20 cellular contexts compared by ENCODE assay signal in genomic region chrX:119247702-119248101, GRCh38. TPM values are rescaled to one million over a fixed set of nuclear protein-coding genes. Genes with fewer than 3 reads are reported as not detected.
DNase-seq lines count a peak whose midpoint lies in the region; ATAC-seq, FAIRE-seq and TF ChIP-seq lines count a peak whose summit lies in the region.
"Had no signal": no experiment of that assay in that cellular context is flagged by ENCODE, and none has a peak within 500 bp of the region (broad histone marks: within the 10 kb centered on the region; RNA-seq: fewer than 3 reads in every experiment).

No MANE protein-coding gene starts in this region.

- H3K4me1 Mint-ChIP-seq in activated CD8-positive, alpha-beta T cell treated with anti-CD3 and anti-CD28 coated beads for 36 hours (ENCODE audit: low read depth) = peaks cover 3% of the 10 kb centered on the region
- H3K4me1 Mint-ChIP-seq in activated CD8-positive, alpha-beta T cell treated with anti-CD3 and anti-CD28 coated beads, Interleukin-2, amount 10 ng/mL, durations not matched to agents 7 days and 5 days (ENCODE audit: low read depth) = peaks cover 2% of the 10 kb centered on the region
- H3K4me1 Mint-ChIP-seq in activated naive CD4-positive, alpha-beta T cell treated with anti-CD3 and anti-CD28 coated beads for 36 hours (ENCODE audit: low read depth) = peaks cover 3% of the 10 kb centered on the region
- H3K4me1 Mint-ChIP-seq: B cell had no signal

- CTCF ChIA-PET in activated CD8-positive, alpha-beta T cell treated with anti-CD3 and anti-CD28 coated beads for 36 hours (lab: Charles Lee) = interaction anchor here (1.1 to 1.8 kb wide), 2 partner anchors 10 to 18 kb away, joined by 5 to 6 read pairs; no protein-coding TSS in a partner anchor
- CTCF ChIA-PET in activated CD8-positive, alpha-beta T cell treated with anti-CD3 and anti-CD28 coated beads, Interleukin-2, amount 10 ng/mL, durations not matched to agents 7 days and 5 days (lab: Charles Lee) = no interaction called here
- CTCF ChIA-PET in activated naive CD4-positive, alpha-beta T cell treated with anti-CD3 and anti-CD28 coated beads for 36 hours (lab: Charles Lee) = no interaction called here

- H3K4me3 Mint-ChIP-seq in activated CD8-positive, alpha-beta T cell treated with anti-CD3 and anti-CD28 coated beads for 36 hours = no peak overlapping the region
- H3K4me3 Mint-ChIP-seq in activated CD8-positive, alpha-beta T cell treated with anti-CD3 and anti-CD28 coated beads, Interleukin-2, amount 10 ng/mL, durations not matched to agents 7 days and 5 days = no peak overlapping the region
- H3K4me3 Mint-ChIP-seq in activated naive CD4-positive, alpha-beta T cell treated with anti-CD3 and anti-CD28 coated beads for 36 hours = no peak overlapping the region
- H3K4me3 Mint-ChIP-seq: B cell; CD4-positive, alpha-beta T cell; CD8-positive, alpha-beta T cell had no signal

- H3K27me3 Mint-ChIP-seq in activated CD8-positive, alpha-beta T cell treated with anti-CD3 and anti-CD28 coated beads for 36 hours = no peaks in the 10 kb centered on the region
- no peaks in the 10 kb centered on the region for H3K27me3 Mint-ChIP-seq in activated CD8-positive, alpha-beta T cell treated with anti-CD3 and anti-CD28 coated beads, Interleukin-2, amount 10 ng/mL, durations not matched to agents 7 days and 5 days (ENCODE audit: low read depth)
- no peaks in the 10 kb centered on the region for H3K27me3 Mint-ChIP-seq in activated naive CD4-positive, alpha-beta T cell treated with anti-CD3 and anti-CD28 coated beads for 36 hours (ENCODE audit: low read depth)
- H3K27me3 Mint-ChIP-seq: B cell; CD4-positive, alpha-beta T cell had no signal

- no peak for TF ChIP-seq CTCF in activated CD8-positive, alpha-beta T cell treated with anti-CD3 and anti-CD28 coated beads for 36 hours (IDR thresholded peaks at IDR 0.05)

- ATAC-seq in activated CD8-positive, alpha-beta T cell treated with anti-CD3 and anti-CD28 coated beads for 36 hours = peak; percentile 37
- no peak for ATAC-seq in activated CD8-positive, alpha-beta T cell treated with anti-CD3 and anti-CD28 coated beads, Interleukin-2, amount 10 ng/mL, durations not matched to agents 7 days and 5 days
- ATAC-seq in HG02973 (IDR thresholded peaks at IDR 0.05; ENCODE audit: unreplicated experiment) = no peak
- ATAC-seq: A549; CD8-positive, alpha-beta T cell had no signal

- H3K36me3 Mint-ChIP-seq in activated CD8-positive, alpha-beta T cell treated with anti-CD3 and anti-CD28 coated beads for 36 hours (ENCODE audit: low read depth) = peaks cover 10% of the 10 kb centered on the region
- H3K36me3 Mint-ChIP-seq in activated CD8-positive, alpha-beta T cell treated with anti-CD3 and anti-CD28 coated beads, Interleukin-2, amount 10 ng/mL, durations not matched to agents 7 days and 5 days (ENCODE audit: low read depth) = peaks cover 24% of the 10 kb centered on the region
- H3K36me3 Mint-ChIP-seq in activated naive CD4-positive, alpha-beta T cell treated with anti-CD3 and anti-CD28 coated beads for 36 hours (ENCODE audit: low read depth) = peaks cover 4% of the 10 kb centered on the region

- no peak overlapping the region for H3K27ac Mint-ChIP-seq in activated CD8-positive, alpha-beta T cell treated with anti-CD3 and anti-CD28 coated beads for 36 hours
- H3K27ac Mint-ChIP-seq in activated CD8-positive, alpha-beta T cell treated with anti-CD3 and anti-CD28 coated beads, Interleukin-2, amount 10 ng/mL, durations not matched to agents 7 days and 5 days = no peak overlapping the region
- H3K27ac Mint-ChIP-seq in activated naive CD4-positive, alpha-beta T cell treated with anti-CD3 and anti-CD28 coated beads for 36 hours = no peak overlapping the region
- H3K27ac Mint-ChIP-seq: B cell; CD4-positive, alpha-beta T cell; CD8-positive, alpha-beta T cell had no signal

- POLR2A ChIA-PET in activated CD8-positive, alpha-beta T cell treated with anti-CD3 and anti-CD28 coated beads for 36 hours (lab: Charles Lee) = interaction anchor here (1.0 kb wide), 1 partner anchor 10 kb away, joined by 5 read pairs; no protein-coding TSS in a partner anchor
- POLR2A ChIA-PET in activated CD8-positive, alpha-beta T cell treated with anti-CD3 and anti-CD28 coated beads, Interleukin-2, amount 10 ng/mL, durations not matched to agents 7 days and 5 days (lab: Charles Lee) = no interaction called here

- peak; percentile 41 for FAIRE-seq in GM12891 (lab: Jason Lieb, UNC)
- FAIRE-seq: D721Med, GM12892, GM18507 had no signal

- no peaks in the 10 kb centered on the region for H3K9me3 Mint-ChIP-seq in activated CD8-positive, alpha-beta T cell treated with anti-CD3 and anti-CD28 coated beads for 36 hours
- H3K9me3 Mint-ChIP-seq in activated CD8-positive, alpha-beta T cell treated with anti-CD3 and anti-CD28 coated beads, Interleukin-2, amount 10 ng/mL, durations not matched to agents 7 days and 5 days (ENCODE audit: insufficient read depth) = no peaks in the 10 kb centered on the region
- no peaks in the 10 kb centered on the region for H3K9me3 Mint-ChIP-seq in activated naive CD4-positive, alpha-beta T cell treated with anti-CD3 and anti-CD28 coated beads for 36 hours
- H3K9me3 Mint-ChIP-seq: CD4-positive, alpha-beta T cell; CD8-positive, alpha-beta T cell had no signal

- no peak for TF ChIP-seq POLR2A in GM12891 (IDR thresholded peaks at IDR 0.05; ENCODE audit: low read depth, low read length)

- intact Hi-C loops in activated CD8-positive, alpha-beta T cell treated with anti-CD3 and anti-CD28 coated beads for 36 hours (cut with micrococcal nuclease) = no loop called here
- intact Hi-C loops in activated naive CD4-positive, alpha-beta T cell treated with anti-CD3 and anti-CD28 coated beads for 36 hours (cut with micrococcal nuclease) = no loop called here

- DNase-seq in NCI-H82 (lab: John Stamatoyannopoulos, UW) = peak; percentile 3
- DNase-seq in NCI-H82 treated with DMSO at 0.1 percent for 48 hours (lab: John Stamatoyannopoulos, UW; ENCODE audit: unreplicated experiment) = no peak
- no peak for DNase-seq in activated CD8-positive, alpha-beta T cell treated with anti-CD3 and anti-CD28 coated beads for 36 hours
- DNase-seq in activated CD8-positive, alpha-beta T cell treated with anti-CD3 and anti-CD28 coated beads, Interleukin-2, amount 10 ng/mL, durations not matched to agents 7 days and 5 days = no peak
- DNase-seq in activated naive CD4-positive, alpha-beta T cell treated with anti-CD3 and anti-CD28 coated beads for 36 hours = peak; percentile 6
- no peak for DNase-seq in activated naive CD4-positive, alpha-beta T cell treated with anti-CD3 and anti-CD28 coated beads, Interleukin-2, amount 50 U/mL, for 16 hours
- no peak for DNase-seq in GM12891 (ENCODE audit: insufficient read length, low spot score)
- DNase-seq: AML-193; Caco-2; Calu3; CD4-positive, alpha-beta T cell; CD8-positive, alpha-beta T cell; DMS79 treated with DMSO at 0.1 percent for 48 hours; GF-D8 had no signal

TF ChIP-seq in GM12891, 5 proteins besides CTCF, POLR2A, EP300 and RAD21:
- TF ChIP-seq SPI1 (IDR thresholded peaks at IDR 0.05; ENCODE audit: low read depth, low read length) = no peak
- TF ChIP-seq PAX5 (IDR thresholded peaks at IDR 0.05; ENCODE audit: insufficient read depth, low read length, severe bottlenecking) = no peak
- TF ChIP-seq POU2F2 (IDR thresholded peaks at IDR 0.05; ENCODE audit: low read depth, low read length) = no peak
- no peak for TF ChIP-seq TAF1 (IDR thresholded peaks at IDR 0.05; ENCODE audit: low read depth, low read length)
- no peak for TF ChIP-seq POLR2AphosphoS5 (IDR thresholded peaks at IDR 0.05; ENCODE audit: low read depth, low read length)
TF ChIP-seq in GM12891: peak in this region for 0.

RNA-seq across cellular contexts. Expression of gene PGRMC1, which starts 11.6 kb away (rescaled TPM):
- 10 to 100 TPM; 36.8 to 37.1 TPM for total RNA-seq in activated CD8-positive, alpha-beta T cell treated with anti-CD3 and anti-CD28 coated beads for 36 hours
- 10 to 100 TPM; 28.7 to 30.3 TPM for total RNA-seq in activated CD8-positive, alpha-beta T cell treated with anti-CD3 and anti-CD28 coated beads, Interleukin-2, amount 10 ng/mL, durations not matched to agents 7 days and 5 days
- 10 to 100 TPM; 26.3 to 27.0 TPM for total RNA-seq in activated naive CD4-positive, alpha-beta T cell treated with anti-CD3 and anti-CD28 coated beads for 36 hours
- 18.5 TPM for polyA plus RNA-seq in GM12891 (2012; ENCODE audit: low read depth, missing spikeins)

Comparison
In these comparisons a context has a peak if more than half of its experiments do, and no peak if none do; other contexts are left out.
1. DNase-seq: peak in NCI-H82 (single experiment) and activated naive CD4-positive, alpha-beta T cell treated with anti-CD3 and anti-CD28 coated beads for 36 hours (single experiment); none in NCI-H82 treated with DMSO at 0.1 percent for 48 hours (single experiment), activated CD8-positive, alpha-beta T cell treated with anti-CD3 and anti-CD28 coated beads for 36 hours (single experiment), activated CD8-positive, alpha-beta T cell treated with anti-CD3 and anti-CD28 coated beads, Interleukin-2, amount 10 ng/mL, durations not matched to agents 7 days and 5 days (single experiment), activated naive CD4-positive, alpha-beta T cell treated with anti-CD3 and anti-CD28 coated beads, Interleukin-2, amount 50 U/mL, for 16 hours (single experiment) and GM12891 (single experiment).